Comparison of ENCODE assay signal across 12 cellular contexts in the genomic region with DNA sequence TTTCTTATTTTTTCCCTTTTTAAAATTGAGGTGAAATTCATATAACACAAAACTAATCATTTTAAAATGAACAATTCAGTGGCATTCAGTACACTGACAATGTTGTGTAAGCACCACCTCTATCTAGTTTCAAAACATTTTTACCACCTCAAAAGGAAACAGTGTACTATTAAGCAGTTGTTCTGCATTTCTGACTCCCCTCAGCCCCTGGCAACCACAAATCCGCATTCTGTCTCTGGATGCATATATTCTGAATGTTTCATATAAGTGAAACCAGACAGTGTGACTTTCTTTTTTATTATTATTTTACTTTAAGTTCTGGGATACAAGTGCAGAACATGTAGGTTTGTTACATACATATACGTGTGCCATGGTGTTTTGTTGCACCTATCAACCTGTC. TPM values are rescaled to one million over a fixed set of nuclear protein-coding genes. Genes with fewer than 3 reads are reported as not detected.
DNase-seq lines count a peak whose midpoint lies in the region; ATAC-seq and FAIRE-seq lines count a peak whose summit lies in the region.
"Had no signal": no experiment of that assay in that cellular context is flagged by ENCODE, and none has a peak within 500 bp of the region (broad histone marks: within the 10 kb centered on the region; RNA-seq: fewer than 3 reads in every experiment).

No MANE protein-coding gene starts in this region.

- peak overlapping the region; percentile 47 to 61 (median 60) for H3K4me3 Mint-ChIP-seq in T-cell

- no peak for FAIRE-seq in urothelium cell line (lab: Jason Lieb, UNC)
- FAIRE-seq in small intestine (lab: Jason Lieb, UNC) = no peak

- H3K27ac Mint-ChIP-seq in T-cell = peak overlapping the region; percentile 42 to 75

- DNase-seq in AML-193 (lab: John Stamatoyannopoulos, UW) = peak; percentile 65 to 76
- peak in 6 of 34 experiments; percentile 4 to 27 (median 10) for DNase-seq in T-cell
- DNase-seq in GOT3 (lab: John Stamatoyannopoulos, UW) = no peak
- DNase-seq in AG20443 (ENCODE audit: low spot score) = no peak
- DNase-seq in urothelium cell line (ENCODE audit: low spot score) = no peak
- no peak for DNase-seq in small intestine
- DNase-seq: activated CD8-positive, alpha-beta memory T cell treated with anti-CD3 and anti-CD28 coated beads, Interleukin-2, amount 50 U/mL, for 48 hours; left ventricle myocardium inferior; NCI-H748 treated with DMSO at 0.1 percent for 48 hours had no signal

- POLR2A ChIA-PET in T-cell (lab: Charles Lee) = interaction anchor here in 1 of 2 donors (0.6 kb wide), 1 partner anchor 585 kb away, joined by 3 read pairs; no protein-coding TSS in a partner anchor

- CTCF ChIA-PET in T-cell (lab: Charles Lee) = no interaction called here

- no peak overlapping the region for H3K27ac ChIP-seq in small intestine (ENCODE audit: low read depth in 1 of 2, low read length in 1 of 2)
- H3K27ac ChIP-seq: C4-2B, left ventricle myocardium inferior had no signal

- H3K4me1 ChIP-seq in small intestine (ENCODE audit: control insufficient read depth in 2 of 2, insufficient read depth in 1 of 2, low read depth in 1 of 2, low read length in 1 of 2) = peaks cover 0 to 3% of the 10 kb centered on the region in 2 donors

- peaks cover 0 to 10% (median 0%) of the 10 kb centered on the region in 3 donors for H3K9me3 Mint-ChIP-seq in T-cell

- WGBS in small intestine, 3 donors = 74 to 83% (median 77%) methylated on average over 2 of the region's 2 CpGs

- H3K36me3 Mint-ChIP-seq in T-cell = peaks cover 34% of the 10 kb centered on the region

- ATAC-seq in GM18873 (IDR thresholded peaks at IDR 0.05; ENCODE audit: low FRiP score, unreplicated experiment) (peak; percentile 46), HG02885 (IDR thresholded peaks at IDR 0.05; ENCODE audit: poor library complexity, unreplicated experiment) (peak; percentile 57), T-cell (replicated peaks in 1 of 4) (no peak)

- H3K9me3 ChIP-seq in small intestine (ENCODE audit: control insufficient read depth, low read depth) = no peaks in the 10 kb centered on the region

- H3K27me3 Mint-ChIP-seq in T-cell = no peaks in the 10 kb centered on the region

- no peaks in the 10 kb centered on the region for H3K36me3 ChIP-seq in small intestine (ENCODE audit: control insufficient read depth in 2 of 2, insufficient read depth in 2 of 2, low read length in 2 of 2)
- H3K36me3 ChIP-seq: left ventricle myocardium inferior had no signal

- H3K4me1 Mint-ChIP-seq in T-cell = peaks cover 76 to 84% (median 83%) of the 10 kb centered on the region in 3 donors

- H3K4me3 ChIP-seq in small intestine (ENCODE audit: low read depth in 1 of 2, low read length in 2 of 2) = no peak overlapping the region
- H3K4me3 ChIP-seq: left ventricle myocardium inferior had no signal

- no peaks in the 10 kb centered on the region for H3K27me3 ChIP-seq in small intestine (ENCODE audit: control insufficient read depth in 2 of 2, insufficient read depth in 2 of 2, low read length in 2 of 2)

RNA-seq across cellular contexts. Expression of a gene that starts 19.2 kb away (rescaled TPM):
- 10 to 100 TPM; 57.7 to 77.0 (median 68.2) TPM for total RNA-seq in T-cell
- polyA plus RNA-seq in small intestine = 10 to 100 TPM; 27.7 to 39.1 (median 35.1) TPM

Comparison
In these comparisons a context has a peak if more than half of its experiments do, and no peak if none do; other contexts are left out.
1. DNase-seq: peak in AML-193 (2 of 2); none in GOT3 (single experiment), AG20443 (single experiment), urothelium cell line (single experiment) and small intestine (single experiment).
2. ATAC-seq: peak in GM18873 (single experiment) and HG02885 (single experiment); none in T-cell (0 of 4).